21 cellular contexts compared by ENCODE assay signal in genomic region chr3:41338276-41338675, GRCh38.
A peak's percentile ranks its signal among the peaks of the same experiment; 100 is the strongest.
DNase-seq lines count a peak whose midpoint lies in the region; TF ChIP-seq lines count a peak whose summit lies in the region.
"Had no signal": no experiment of that assay in that cellular context is flagged by ENCODE, and none has a peak within 500 bp of the region (broad histone marks: within the 10 kb centered on the region; RNA-seq: fewer than 3 reads in every experiment).

No MANE protein-coding gene starts in this region.

- no peaks in the 10 kb centered on the region for H3K27me3 ChIP-seq in mammary epithelial cell (ENCODE audit: insufficient read depth, low read length)
- H3K27me3 ChIP-seq: dorsolateral prefrontal cortex, ovary, SJCRH30, spleen, upper lobe of left lung had no signal

- no peaks in the 10 kb centered on the region for H3K4me1 ChIP-seq in mammary epithelial cell (ENCODE audit: insufficient read depth, low read length)
- H3K4me1 ChIP-seq: SJCRH30, spleen, upper lobe of left lung had no signal

- H3K4me2 ChIP-seq in mammary epithelial cell (ENCODE audit: insufficient read depth, low read depth, low read length) = no peak overlapping the region

- no peak overlapping the region for H2AFZ ChIP-seq in mammary epithelial cell (ENCODE audit: low read depth, low read length)

- WGBS in mammary epithelial cell (ENCODE audit: low coverage, missing lambda C conversion rate) = 88% methylated on average over 1 of the region's 1 CpG

- intact Hi-C loops in mammary epithelial cell (cut with micrococcal nuclease) = no loop called here

- no peaks in the 10 kb centered on the region for H4K20me1 ChIP-seq in mammary epithelial cell (ENCODE audit: insufficient read depth, low read length)

- H3K9ac ChIP-seq in mammary epithelial cell (ENCODE audit: insufficient read depth, low read length) = no peak overlapping the region

- in situ Hi-C loops in mammary epithelial cell (cut with MboI; ENCODE audit: low sequenced_read_pairs in 2 of 2) = no loop called here

- TF ChIP-seq CTCF in retinal pigment epithelial cell (conservative IDR thresholded peaks at IDR 0.05; ENCODE audit: low read depth, low read length) (no peak), mammary epithelial cell (conservative IDR thresholded peaks at IDR 0.05 in 1 of 2, IDR thresholded peaks at IDR 0.05 in 1 of 2; ENCODE audit: extremely low read depth in 1 of 2, insufficient read depth in 1 of 2, low read depth in 1 of 2, low read length in 2 of 2) (no peak)

- dilution Hi-C loops in mammary epithelial cell (cut with HindIII; ENCODE audit: low sequenced_read_pairs) = no loop called here

- H3K36me3 ChIP-seq in mammary epithelial cell (ENCODE audit: insufficient read depth, low read length) = no peaks in the 10 kb centered on the region
- H3K36me3 ChIP-seq: ovary, SJCRH30, spleen, upper lobe of left lung had no signal

- H3K4me3 ChIP-seq in retinal pigment epithelial cell (ENCODE audit: low read length) (no peak overlapping the region), mammary epithelial cell (replicated peaks in 1 of 3; ENCODE audit: insufficient read depth in 1 of 3, low read depth in 2 of 3, low read length in 3 of 3) (no peak overlapping the region)
- H3K4me3 ChIP-seq: dorsolateral prefrontal cortex, lung, ovary, SJCRH30, spleen, upper lobe of left lung had no signal

- H3K27ac ChIP-seq in mammary epithelial cell (ENCODE audit: insufficient read depth, low read depth, low read length) = no peak overlapping the region
- H3K27ac ChIP-seq: dorsolateral prefrontal cortex, ovary, SJCRH30, spleen, upper lobe of left lung had no signal

- CTCF ChIA-PET in mammary epithelial cell (lab: Charles Lee; ENCODE audit: low non-redundant PET) = no interaction called here

- no peaks in the 10 kb centered on the region for H3K9me3 ChIP-seq in mammary epithelial cell (replicated peaks; ENCODE audit: insufficient read depth, low read length)
- H3K9me3 ChIP-seq: ovary, SJCRH30, spleen, upper lobe of left lung had no signal

- DNase-seq in ELR (ENCODE audit: low read depth) = peak; percentile 15
- DNase-seq in NCI-H226 = peak; percentile 38
- DNase-seq in fibroblast of peridontal ligament (ENCODE audit: extremely low read depth) = peak; percentile 27
- peak; percentile 32 for DNase-seq in retinal pigment epithelial cell (ENCODE audit: low read depth)
- DNase-seq in NCI-H82 (lab: John Stamatoyannopoulos, UW) = no peak
- no peak for DNase-seq in mammary epithelial cell
- DNase-seq in activated effector memory CD4-positive, alpha-beta T cell treated with anti-CD3 and anti-CD28 coated beads, Interleukin-2, amount 50 U/mL, for 16 hours = no peak
- DNase-seq: activated CD4-positive, alpha-beta memory T cell treated with anti-CD3 and anti-CD28 coated beads, Interleukin-2, amount 10 ng/mL, durations not matched to agents 7 days and 5 days; activated CD4-positive, CD25-positive, alpha-beta regulatory T cell treated with anti-CD3 and anti-CD28 coated beads, Interleukin-2, amount 50 U/mL, for 72 hours; activated CD8-positive, alpha-beta memory T cell treated with anti-CD3 and anti-CD28 coated beads, Interleukin-2, amount 50 U/mL, for 48 hours; aorta; Calu3; cerebellar nuclear complex; dorsolateral prefrontal cortex; ovary; retina; SJCRH30; spleen; T-helper 1 cell; upper lobe of left lung had no signal

- BruUV-seq in mammary epithelial cell (replicated peaks; lab: Mats Ljungman, UMichigan) = no TSS peak

- H3K79me2 ChIP-seq in mammary epithelial cell (ENCODE audit: insufficient read depth, low read length) = no peaks in the 10 kb centered on the region

Comparison
In these comparisons a context has a peak if more than half of its experiments do, and no peak if none do; other contexts are left out.
1. DNase-seq: peak in ELR (single experiment), NCI-H226 (single experiment), fibroblast of peridontal ligament (single experiment) and retinal pigment epithelial cell (single experiment); none in NCI-H82 (single experiment), mammary epithelial cell (single experiment) and activated effector memory CD4-positive, alpha-beta T cell treated with anti-CD3 and anti-CD28 coated beads, Interleukin-2, amount 50 U/mL, for 16 hours (single experiment).